Comparison of ENCODE assay signal across 29 cellular contexts in genomic region chr19:40023969-40024368, GRCh38.
"Had no signal": no experiment of that assay in that cellular context is flagged by ENCODE, and none has a peak within 500 bp of the region (broad histone marks: within the 10 kb centered on the region; RNA-seq: fewer than 3 reads in every experiment).

No MANE protein-coding gene starts in this region.

- H3K27ac Mint-ChIP-seq: immature natural killer cell; mesothelial cell of epicardium; naive thymus-derived CD4-positive, alpha-beta T cell; natural killer cell treated with Interleukin-12 subunit alpha and Interleukin-12 subunit beta and Interleukin-15 and Interleukin-18, amount 100 ng/mL, for 72 hours; progenitor cell of endocrine pancreas; stimulated activated naive B cell treated with anti-CD40 and anti-IgM and Interleukin-4, amounts not matched to agents 10 μg/mL and 1 μg/mL and 100 μg/mL, for 72 hours; type B pancreatic cell had no signal

- H3K36me3 ChIP-seq: left lung, ovary, right atrium auricular region, suprapubic skin, thoracic aorta, uterus had no signal

- H3K4me3 Mint-ChIP-seq: mesothelial cell of epicardium; naive thymus-derived CD4-positive, alpha-beta T cell; natural killer cell treated with Interleukin-12 subunit alpha and Interleukin-12 subunit beta and Interleukin-15 and Interleukin-18, amount 100 ng/mL, for 72 hours; stimulated activated naive B cell treated with anti-CD40 and anti-IgM and Interleukin-4, amounts not matched to agents 10 μg/mL and 1 μg/mL and 100 μg/mL, for 72 hours; type B pancreatic cell had no signal

- DNase-seq: hypothalamus; immature natural killer cell; kidney; left colon; left lung; mesendoderm; mucosa of descending colon; naive thymus-derived CD4-positive, alpha-beta T cell; ovary; stimulated activated CD4-positive, alpha-beta T cell treated with anti-CD3 and anti-CD28 coated beads, Interleukin-12 subunit alpha, Interleukin-12 subunit beta, amount 100 ng/mL, for 4 hours; stimulated activated CD4-positive, alpha-beta T cell treated with anti-CD3 and anti-CD28 coated beads, Interleukin-15, amount 100 ng/mL, for 24 hours; stimulated activated CD4-positive, alpha-beta T cell treated with anti-CD3 and anti-CD28 coated beads, Interleukin-2, amount 100 ng/mL, for 24 hours; stimulated activated CD4-positive, alpha-beta T cell treated with anti-CD3 and anti-CD28 coated beads, Interleukin-4, amount 100 ng/mL, for 1 hour; stimulated activated naive B cell treated with anti-CD40 and anti-IgM and Interleukin-4, amounts not matched to agents 10 μg/mL and 1 μg/mL and 100 μg/mL, for 72 hours; stimulated activated naive CD8-positive, alpha-beta T cell treated with anti-CD3 and anti-CD28 coated beads, Interleukin-15, Interleukin-2, amounts not matched to agents 100 U/mL and 50 U/mL, for 24 hours; stomach; tibial artery; uterus had no signal

- H3K36me3 Mint-ChIP-seq: type B pancreatic cell had no signal

- H3K4me1 Mint-ChIP-seq: immature natural killer cell; mesothelial cell of epicardium; stimulated activated naive B cell treated with anti-CD40 and anti-IgM and Interleukin-4, amounts not matched to agents 10 μg/mL and 1 μg/mL and 100 μg/mL, for 72 hours had no signal

- H3K27ac ChIP-seq: left lung, ovary, right atrium auricular region, skin epidermis, stomach, suprapubic skin, thoracic aorta, tibial artery, uterus had no signal

- H3K27me3 Mint-ChIP-seq: naive thymus-derived CD4-positive, alpha-beta T cell; natural killer cell treated with Interleukin-12 subunit alpha and Interleukin-12 subunit beta and Interleukin-15 and Interleukin-18, amount 100 ng/mL, for 72 hours; progenitor cell of endocrine pancreas; stimulated activated naive B cell treated with anti-CD40 and anti-IgM and Interleukin-4, amounts not matched to agents 10 μg/mL and 1 μg/mL and 100 μg/mL, for 72 hours; type B pancreatic cell had no signal

- H3K4me1 ChIP-seq: left lung, right atrium auricular region, stomach, suprapubic skin, tibial artery, uterus had no signal

- FAIRE-seq: islet of Langerhans, kidney had no signal

- ATAC-seq: left colon; left lung; mucosa of descending colon; naive thymus-derived CD4-positive, alpha-beta T cell; natural killer cell treated with Interleukin-12 subunit alpha and Interleukin-12 subunit beta and Interleukin-15 and Interleukin-18, amount 100 ng/mL, for 72 hours; sciatic nerve; stimulated activated naive B cell treated with anti-CD40 and anti-IgM and Interleukin-4, amounts not matched to agents 10 μg/mL and 1 μg/mL and 100 μg/mL, for 72 hours; stimulated activated naive CD8-positive, alpha-beta T cell treated with anti-CD3 and anti-CD28 coated beads, Interleukin-15, Interleukin-2, amounts not matched to agents 100 U/mL and 50 U/mL, for 24 hours had no signal

- H3K27me3 ChIP-seq: left lung, ovary, right atrium auricular region, stomach, suprapubic skin, tibial artery, uterus had no signal

- H3K4me3 ChIP-seq: left lung, lung, mucosa of descending colon, ovary, right atrium auricular region, skin epidermis, stomach, suprapubic skin, thoracic aorta, tibial artery, uterus had no signal
